24 cellular contexts compared by ENCODE assay signal in the genomic region with DNA sequence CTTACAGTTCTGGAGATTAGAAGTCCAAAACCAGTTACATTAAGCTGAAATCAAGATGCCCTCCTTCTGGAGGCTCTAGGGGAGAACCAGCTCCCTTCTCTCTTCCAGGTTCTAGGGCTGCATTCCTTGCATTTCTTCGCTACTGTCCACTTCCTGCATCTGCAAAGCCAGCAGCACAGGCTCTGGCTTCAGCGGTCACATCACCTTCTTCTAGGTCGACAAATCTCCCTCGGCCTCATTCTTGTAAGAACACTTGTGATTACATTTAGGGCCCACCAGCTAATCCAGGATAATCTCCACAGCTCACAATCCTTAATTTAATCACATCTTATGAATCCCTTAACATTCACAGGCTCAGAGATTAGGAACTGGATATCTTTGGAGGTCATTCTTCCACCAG.
DNase-seq lines count a peak whose midpoint lies in the region; ATAC-seq, FAIRE-seq and TF ChIP-seq lines count a peak whose summit lies in the region.
"Had no signal": no experiment of that assay in that cellular context is flagged by ENCODE, and none has a peak within 500 bp of the region (broad histone marks: within the 10 kb centered on the region; RNA-seq: fewer than 3 reads in every experiment).

No MANE protein-coding gene starts in this region.

- no peaks in the 10 kb centered on the region for H3K27me3 Mint-ChIP-seq in GM23338 (ENCODE audit: insufficient read depth, low read depth, poor library complexity)

- H3K79me2 ChIP-seq in GM23338 (replicated peaks; ENCODE audit: insufficient read depth) (no peaks in the 10 kb centered on the region), mammary epithelial cell (ENCODE audit: insufficient read depth, low read length) (no peaks in the 10 kb centered on the region)

- H3K9me3 ChIP-seq in WERI-Rb-1 (ENCODE audit: severe bottlenecking) (no peaks in the 10 kb centered on the region), mammary epithelial cell (replicated peaks; ENCODE audit: insufficient read depth, low read length) (no peaks in the 10 kb centered on the region), vagina (no peaks in the 10 kb centered on the region)
- H3K9me3 ChIP-seq: BLaER1 treated with 17β-estradiol and CSF1 and Interleukin-3, amounts not matched to agents 10 nM and 100 nM; SK-N-SH had no signal

- no peak overlapping the region for H3K4me2 ChIP-seq in GM23338
- no peak overlapping the region for H3K4me2 ChIP-seq in mammary epithelial cell (ENCODE audit: insufficient read depth, low read depth, low read length)
- H3K4me2 ChIP-seq: BLaER1 treated with 17β-estradiol and CSF1 and Interleukin-3, amounts not matched to agents 10 nM and 100 nM; SK-N-SH had no signal

- H3F3A ChIP-seq in GM23338 (replicated peaks; ENCODE audit: low read depth): no peaks in the 10 kb centered on the region

- H4K20me1 ChIP-seq in GM23338 (replicated peaks; ENCODE audit: insufficient read depth): no peaks in the 10 kb centered on the region
- H4K20me1 ChIP-seq in mammary epithelial cell (ENCODE audit: insufficient read depth, low read length): no peaks in the 10 kb centered on the region
- H4K20me1 ChIP-seq: BLaER1 treated with 17β-estradiol and CSF1 and Interleukin-3, amounts not matched to agents 10 nM and 100 nM had no signal

- H3K4me1 ChIP-seq in GM23338 (ENCODE audit: insufficient read depth) (no peaks in the 10 kb centered on the region), mammary epithelial cell (ENCODE audit: insufficient read depth, low read length) (no peaks in the 10 kb centered on the region), vagina (no peaks in the 10 kb centered on the region)
- H3K4me1 ChIP-seq: BLaER1 treated with 17β-estradiol and CSF1 and Interleukin-3, amounts not matched to agents 10 nM and 100 nM had no signal

- H3K4me3 Mint-ChIP-seq in GM23338: no peak overlapping the region
- H3K4me3 Mint-ChIP-seq: CD4-positive, alpha-beta T cell had no signal

- dilution Hi-C loops in mammary epithelial cell (cut with HindIII; ENCODE audit: low sequenced_read_pairs): no loop called here

- H3K9ac ChIP-seq in mammary epithelial cell (ENCODE audit: insufficient read depth, low read length): no peak overlapping the region
- H3K9ac ChIP-seq: BLaER1 treated with 17β-estradiol and CSF1 and Interleukin-3, amounts not matched to agents 10 nM and 100 nM; SK-N-SH had no signal

- no peak overlapping the region for H3K27ac Mint-ChIP-seq in GM23338
- H3K27ac Mint-ChIP-seq: CD4-positive, alpha-beta T cell had no signal

- FAIRE-seq in D721Med (lab: Jason Lieb, UNC): no peak
- FAIRE-seq: GM18507, H54, HepG2, RCC 7860 had no signal

- no peaks in the 10 kb centered on the region for H3K36me3 Mint-ChIP-seq in GM23338 (ENCODE audit: low read depth)

- TF ChIP-seq POLR2A in vagina (IDR thresholded peaks at IDR 0.05): no peak

- H3K4me3 ChIP-seq in GM23338 (no peak overlapping the region), WERI-Rb-1 (ENCODE audit: low read depth, low read length) (no peak overlapping the region), mammary epithelial cell (replicated peaks in 1 of 3; ENCODE audit: insufficient read depth in 1 of 3, low read depth in 2 of 3, low read length in 3 of 3) (no peak overlapping the region), vagina (no peak overlapping the region)
- H3K4me3 ChIP-seq: BLaER1 treated with 17β-estradiol and CSF1 and Interleukin-3, amounts not matched to agents 10 nM and 100 nM had no signal

- 76% methylated on average over 3 of the region's 4 CpGs for WGBS in mammary epithelial cell (ENCODE audit: low coverage, missing lambda C conversion rate)

- no TSS peak for BruUV-seq in mammary epithelial cell (replicated peaks; lab: Mats Ljungman, UMichigan)

- H3K9me2 ChIP-seq in GM23338 (ENCODE audit: insufficient read depth): peaks cover 12% of the 10 kb centered on the region; the same call in 1 of the 2 replicates
- H3K9me2 ChIP-seq: SK-N-SH had no signal

- H3K27ac ChIP-seq in GM23338 (ENCODE audit: low read depth) (no peak overlapping the region), WERI-Rb-1 (no peak overlapping the region), mammary epithelial cell (ENCODE audit: insufficient read depth, low read depth, low read length) (no peak overlapping the region), vagina (no peak overlapping the region)
- H3K27ac ChIP-seq: BLaER1 treated with 17β-estradiol and CSF1 and Interleukin-3, amounts not matched to agents 10 nM and 100 nM had no signal

- in situ Hi-C loops in mammary epithelial cell (cut with MboI; ENCODE audit: low sequenced_read_pairs in 2 of 2): no loop called here

- H2AFZ ChIP-seq in GM23338 (no peak overlapping the region), mammary epithelial cell (ENCODE audit: low read depth, low read length) (no peak overlapping the region)

- peaks cover 3% of the 10 kb centered on the region; the same call in 2 of the 3 replicates for H3K4me1 Mint-ChIP-seq in GM23338

- intact Hi-C loops in mammary epithelial cell (cut with micrococcal nuclease): no loop called here
- intact Hi-C loops in vagina (cut with DNase I): no loop called here

- no peaks in the 10 kb centered on the region for H3K9me3 Mint-ChIP-seq in GM23338
- H3K9me3 Mint-ChIP-seq: CD4-positive, alpha-beta T cell had no signal

- peak; percentile 21 for DNase-seq in D721Med (ENCODE audit: insufficient read length, low spot score)
- peak; percentile 27 for DNase-seq in GM23338 (ENCODE audit: low spot score)
- peak; percentile 78 for DNase-seq in WERI-Rb-1
- DNase-seq in islet precursor cell: peak; percentile 73
- DNase-seq in NCI-H748 treated with DMSO at 0.1 percent for 48 hours (lab: John Stamatoyannopoulos, UW): no peak
- no peak for DNase-seq in stimulated activated naive CD4-positive, alpha-beta T cell (lab: John Stamatoyannopoulos, UW)
- no peak for DNase-seq in mammary epithelial cell
- no peak for DNase-seq in vagina (ENCODE audit: extremely low spot score in 2 of 2)
- DNase-seq: CD4-positive, alpha-beta T cell; DMS53; Karpas-422; NCI-H1105 treated with DMSO at 0.1 percent for 48 hours; NCI-H146; NCI-H1930; NCI-H2107; NCI-H446 treated with DMSO at 0.1 percent for 48 hours; NCI-H69; SK-N-SH; SW 1271 had no signal

- H3K36me3 ChIP-seq in GM23338 (ENCODE audit: insufficient read depth) (no peaks in the 10 kb centered on the region), WERI-Rb-1 (no peaks in the 10 kb centered on the region), mammary epithelial cell (ENCODE audit: insufficient read depth, low read length) (no peaks in the 10 kb centered on the region), vagina (no peaks in the 10 kb centered on the region)
- H3K36me3 ChIP-seq: BLaER1 treated with 17β-estradiol and CSF1 and Interleukin-3, amounts not matched to agents 10 nM and 100 nM had no signal

- H3K27me3 ChIP-seq in GM23338 (ENCODE audit: insufficient read depth) (no peaks in the 10 kb centered on the region), WERI-Rb-1 (ENCODE audit: insufficient read depth, low read depth, severe bottlenecking) (no peaks in the 10 kb centered on the region), mammary epithelial cell (ENCODE audit: insufficient read depth, low read length) (no peaks in the 10 kb centered on the region), vagina (no peaks in the 10 kb centered on the region)
- H3K27me3 ChIP-seq: BLaER1 treated with 17β-estradiol and CSF1 and Interleukin-3, amounts not matched to agents 10 nM and 100 nM had no signal

- no peak; the same call in 2 of the 3 replicates for ATAC-seq in GM23338
- ATAC-seq: HepG2 had no signal

- CTCF ChIA-PET in mammary epithelial cell (lab: Charles Lee; ENCODE audit: low non-redundant PET): no interaction called here

- TF ChIP-seq CTCF in D721Med (IDR thresholded peaks at IDR 0.05; ENCODE audit: insufficient read depth, missing control alignments) (no peak), GM23338 (conservative IDR thresholded peaks at IDR 0.05; ENCODE audit: low read depth in 2 of 2) (no peak), WERI-Rb-1 (IDR thresholded peaks at IDR 0.05; ENCODE audit: low read depth, low read length) (no peak), mammary epithelial cell (conservative IDR thresholded peaks at IDR 0.05 in 1 of 2, IDR thresholded peaks at IDR 0.05 in 1 of 2; ENCODE audit: extremely low read depth in 1 of 2, insufficient read depth in 1 of 2, low read depth in 1 of 2, low read length in 2 of 2) (no peak), vagina (IDR thresholded peaks at IDR 0.05) (no peak)

TF ChIP-seq in GM23338, 12 proteins besides CTCF, POLR2A, EP300 and RAD21 (continues in another document):
- TF ChIP-seq, protein P1, sequence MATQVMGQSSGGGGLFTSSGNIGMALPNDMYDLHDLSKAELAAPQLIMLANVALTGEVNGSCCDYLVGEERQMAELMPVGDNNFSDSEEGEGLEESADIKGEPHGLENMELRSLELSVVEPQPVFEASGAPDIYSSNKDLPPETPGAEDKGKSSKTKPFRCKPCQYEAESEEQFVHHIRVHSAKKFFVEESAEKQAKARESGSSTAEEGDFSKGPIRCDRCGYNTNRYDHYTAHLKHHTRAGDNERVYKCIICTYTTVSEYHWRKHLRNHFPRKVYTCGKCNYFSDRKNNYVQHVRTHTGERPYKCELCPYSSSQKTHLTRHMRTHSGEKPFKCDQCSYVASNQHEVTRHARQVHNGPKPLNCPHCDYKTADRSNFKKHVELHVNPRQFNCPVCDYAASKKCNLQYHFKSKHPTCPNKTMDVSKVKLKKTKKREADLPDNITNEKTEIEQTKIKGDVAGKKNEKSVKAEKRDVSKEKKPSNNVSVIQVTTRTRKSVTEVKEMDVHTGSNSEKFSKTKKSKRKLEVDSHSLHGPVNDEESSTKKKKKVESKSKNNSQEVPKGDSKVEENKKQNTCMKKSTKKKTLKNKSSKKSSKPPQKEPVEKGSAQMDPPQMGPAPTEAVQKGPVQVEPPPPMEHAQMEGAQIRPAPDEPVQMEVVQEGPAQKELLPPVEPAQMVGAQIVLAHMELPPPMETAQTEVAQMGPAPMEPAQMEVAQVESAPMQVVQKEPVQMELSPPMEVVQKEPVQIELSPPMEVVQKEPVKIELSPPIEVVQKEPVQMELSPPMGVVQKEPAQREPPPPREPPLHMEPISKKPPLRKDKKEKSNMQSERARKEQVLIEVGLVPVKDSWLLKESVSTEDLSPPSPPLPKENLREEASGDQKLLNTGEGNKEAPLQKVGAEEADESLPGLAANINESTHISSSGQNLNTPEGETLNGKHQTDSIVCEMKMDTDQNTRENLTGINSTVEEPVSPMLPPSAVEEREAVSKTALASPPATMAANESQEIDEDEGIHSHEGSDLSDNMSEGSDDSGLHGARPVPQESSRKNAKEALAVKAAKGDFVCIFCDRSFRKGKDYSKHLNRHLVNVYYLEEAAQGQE (IDR thresholded peaks at IDR 0.05; ENCODE audit: unreplicated experiment): no peak

Comparison
In these comparisons a context has a peak if more than half of its experiments do, and no peak if none do; other contexts are left out.
1. DNase-seq: peak in D721Med (single experiment), GM23338 (single experiment), WERI-Rb-1 (single experiment) and islet precursor cell (single experiment); none in NCI-H748 treated with DMSO at 0.1 percent for 48 hours (single experiment), stimulated activated naive CD4-positive, alpha-beta T cell (0 of 6), mammary epithelial cell (single experiment) and vagina (0 of 2).